ENCODE assay signal across 14 cellular contexts in genomic region chr3:17140670-17141505, GRCh38.
DNase-seq lines count a peak whose midpoint lies in the region; ATAC-seq and TF ChIP-seq lines count a peak whose summit lies in the region.
"Had no signal": no experiment of that assay in that cellular context is flagged by ENCODE, and none has a peak within 500 bp of the region (broad histone marks: within the 10 kb centered on the region; RNA-seq: fewer than 3 reads in every experiment).

No MANE protein-coding gene starts in this region.

- H3K9me3 ChIP-seq in RWPE2 (ENCODE audit: severe bottlenecking) (no peaks in the 10 kb centered on the region), stomach (peaks cover 0 to 5% (median 0%) of the 10 kb centered on the region in 4 donors)

- H3K27me3 ChIP-seq in RWPE2 (ENCODE audit: insufficient read depth, poor library complexity, severe bottlenecking) (no peaks in the 10 kb centered on the region), stomach (no peaks in the 10 kb centered on the region)

- no peak overlapping the region for H3K4me3 ChIP-seq in RWPE2 (ENCODE audit: severe bottlenecking)
- no peak overlapping the region for H3K4me3 ChIP-seq in stomach

- no peak overlapping the region for H3K4me3 Mint-ChIP-seq in activated CD8-positive, alpha-beta T cell treated with anti-CD3 and anti-CD28 coated beads, Interleukin-2, amount 10 ng/mL, durations not matched to agents 7 days and 5 days
- H3K4me3 Mint-ChIP-seq: activated CD4-positive, alpha-beta memory T cell treated with anti-CD3 and anti-CD28 coated beads, Interleukin-2, amount 10 ng/mL, durations not matched to agents 7 days and 5 days; activated naive CD4-positive, alpha-beta T cell treated with anti-CD3 and anti-CD28 coated beads for 36 hours; B cell had no signal

- H3K27ac Mint-ChIP-seq in activated CD8-positive, alpha-beta T cell treated with anti-CD3 and anti-CD28 coated beads, Interleukin-2, amount 10 ng/mL, durations not matched to agents 7 days and 5 days, result no peak overlapping the region
- H3K27ac Mint-ChIP-seq: activated CD4-positive, alpha-beta memory T cell treated with anti-CD3 and anti-CD28 coated beads, Interleukin-2, amount 10 ng/mL, durations not matched to agents 7 days and 5 days; activated naive CD4-positive, alpha-beta T cell treated with anti-CD3 and anti-CD28 coated beads for 36 hours; B cell had no signal

- no peaks in the 10 kb centered on the region for H3K4me1 ChIP-seq in RWPE2 (ENCODE audit: insufficient read depth, poor library complexity, severe bottlenecking)
- no peaks in the 10 kb centered on the region for H3K4me1 ChIP-seq in stomach

- POLR2A ChIA-PET in activated CD8-positive, alpha-beta T cell treated with anti-CD3 and anti-CD28 coated beads, Interleukin-2, amount 10 ng/mL, durations not matched to agents 7 days and 5 days (lab: Charles Lee), result no interaction called here

- DNase-seq in 8988T, result peak; percentile 70
- no peak for DNase-seq in GM13977 (ENCODE audit: low spot score)
- no peak for DNase-seq in RWPE2 (ENCODE audit: low spot score)
- DNase-seq in left ventricle myocardium superior, result peak; percentile 77
- DNase-seq in stomach, result no peak
- DNase-seq in MV-4-11 (lab: John Stamatoyannopoulos, UW), result no peak
- no peak for DNase-seq in SHP77 (lab: John Stamatoyannopoulos, UW)
- no peak for DNase-seq in activated CD8-positive, alpha-beta T cell treated with anti-CD3 and anti-CD28 coated beads, Interleukin-2, amount 10 ng/mL, durations not matched to agents 7 days and 5 days
- DNase-seq: activated CD4-positive, alpha-beta memory T cell treated with anti-CD3 and anti-CD28 coated beads, Interleukin-2, amount 10 ng/mL, durations not matched to agents 7 days and 5 days; activated naive CD4-positive, alpha-beta T cell treated with anti-CD3 and anti-CD28 coated beads for 36 hours; NCI-H187 treated with DMSO at 0.1 percent for 48 hours; stimulated activated CD4-positive, alpha-beta T cell treated with anti-CD3 and anti-CD28 coated beads, Interleukin-15, amount 100 ng/mL, for 24 hours; T-helper 2 cell had no signal

- TF ChIP-seq EP300 in stomach (IDR thresholded peaks at IDR 0.05), result no peak

- in situ Hi-C loops in GM13977 (cut with MboI; ENCODE audit: low pct_unique_long_range_greater_than_20kb, low sequenced_read_pairs, unreplicated experiment), result no loop called here

- TF ChIP-seq CTCF in GM13977 (IDR thresholded peaks at IDR 0.05; ENCODE audit: extremely low read depth, insufficient read depth, missing control alignments) (peak; percentile 44), RWPE2 (IDR thresholded peaks at IDR 0.05; ENCODE audit: poor library complexity, severe bottlenecking) (no peak), stomach (IDR thresholded peaks at IDR 0.05) (no peak)

- H3K4me1 Mint-ChIP-seq in activated CD8-positive, alpha-beta T cell treated with anti-CD3 and anti-CD28 coated beads, Interleukin-2, amount 10 ng/mL, durations not matched to agents 7 days and 5 days (ENCODE audit: low read depth), result peaks cover 23% of the 10 kb centered on the region

- ATAC-seq in RWPE2 (ENCODE audit: low read depth), result peak; percentile 48
- peak; percentile 83 for ATAC-seq in left ventricle myocardium superior
- ATAC-seq in activated CD8-positive, alpha-beta T cell treated with anti-CD3 and anti-CD28 coated beads, Interleukin-2, amount 10 ng/mL, durations not matched to agents 7 days and 5 days, result no peak

- intact Hi-C loops in left ventricle myocardium superior (cut with micrococcal nuclease) (no loop called here), stomach (cut with DNase I; ENCODE audit: low total_unique reads) (no loop called here)

- CTCF ChIA-PET in activated CD8-positive, alpha-beta T cell treated with anti-CD3 and anti-CD28 coated beads, Interleukin-2, amount 10 ng/mL, durations not matched to agents 7 days and 5 days (lab: Charles Lee), result no interaction called here

- H3K36me3 ChIP-seq in RWPE2 (ENCODE audit: low read depth) (no peaks in the 10 kb centered on the region), stomach (no peaks in the 10 kb centered on the region)

- WGBS in stomach, 5 donors, result 74 to 88% (median 77%) methylated on average over 12 to 13 of the region's 13 CpGs

- H3K9me3 Mint-ChIP-seq in activated CD8-positive, alpha-beta T cell treated with anti-CD3 and anti-CD28 coated beads, Interleukin-2, amount 10 ng/mL, durations not matched to agents 7 days and 5 days (ENCODE audit: insufficient read depth), result no peaks in the 10 kb centered on the region
- H3K9me3 Mint-ChIP-seq: activated naive CD4-positive, alpha-beta T cell treated with anti-CD3 and anti-CD28 coated beads for 36 hours had no signal

- H3K27ac ChIP-seq in RWPE2 (ENCODE audit: poor library complexity, severe bottlenecking), result no peak overlapping the region
- H3K27ac ChIP-seq in stomach, result no peak overlapping the region

- H3K27me3 Mint-ChIP-seq in activated CD8-positive, alpha-beta T cell treated with anti-CD3 and anti-CD28 coated beads, Interleukin-2, amount 10 ng/mL, durations not matched to agents 7 days and 5 days (ENCODE audit: low read depth), result no peaks in the 10 kb centered on the region

- peaks cover 9% of the 10 kb centered on the region for H3K36me3 Mint-ChIP-seq in activated CD8-positive, alpha-beta T cell treated with anti-CD3 and anti-CD28 coated beads, Interleukin-2, amount 10 ng/mL, durations not matched to agents 7 days and 5 days (ENCODE audit: low read depth)

- no peak for TF ChIP-seq POLR2A in stomach (IDR thresholded peaks at IDR 0.05)

Comparison
In these comparisons a context has a peak if more than half of its experiments do, and no peak if none do; other contexts are left out.
1. DNase-seq: peak in 8988T (single experiment) and left ventricle myocardium superior (single experiment); none in GM13977 (single experiment), RWPE2 (single experiment), stomach (single experiment), MV-4-11 (single experiment), SHP77 (0 of 2) and activated CD8-positive, alpha-beta T cell treated with anti-CD3 and anti-CD28 coated beads, Interleukin-2, amount 10 ng/mL, durations not matched to agents 7 days and 5 days (single experiment).